ENCODE assay signal across 8 cellular contexts in genomic region chr14:39233680-39234326, GRCh38. TPM values are rescaled to one million over a fixed set of nuclear protein-coding genes. Genes with fewer than 3 reads are reported as not detected.
A peak's percentile ranks its signal among the peaks of the same experiment; 100 is the strongest.
DNase-seq lines count a peak whose midpoint lies in the region; ATAC-seq and TF ChIP-seq lines count a peak whose summit lies in the region.
"Had no signal": no experiment of that assay in that cellular context is flagged by ENCODE, and none has a peak within 500 bp of the region (broad histone marks: within the 10 kb centered on the region; RNA-seq: fewer than 3 reads in every experiment).

A gene with protein sequence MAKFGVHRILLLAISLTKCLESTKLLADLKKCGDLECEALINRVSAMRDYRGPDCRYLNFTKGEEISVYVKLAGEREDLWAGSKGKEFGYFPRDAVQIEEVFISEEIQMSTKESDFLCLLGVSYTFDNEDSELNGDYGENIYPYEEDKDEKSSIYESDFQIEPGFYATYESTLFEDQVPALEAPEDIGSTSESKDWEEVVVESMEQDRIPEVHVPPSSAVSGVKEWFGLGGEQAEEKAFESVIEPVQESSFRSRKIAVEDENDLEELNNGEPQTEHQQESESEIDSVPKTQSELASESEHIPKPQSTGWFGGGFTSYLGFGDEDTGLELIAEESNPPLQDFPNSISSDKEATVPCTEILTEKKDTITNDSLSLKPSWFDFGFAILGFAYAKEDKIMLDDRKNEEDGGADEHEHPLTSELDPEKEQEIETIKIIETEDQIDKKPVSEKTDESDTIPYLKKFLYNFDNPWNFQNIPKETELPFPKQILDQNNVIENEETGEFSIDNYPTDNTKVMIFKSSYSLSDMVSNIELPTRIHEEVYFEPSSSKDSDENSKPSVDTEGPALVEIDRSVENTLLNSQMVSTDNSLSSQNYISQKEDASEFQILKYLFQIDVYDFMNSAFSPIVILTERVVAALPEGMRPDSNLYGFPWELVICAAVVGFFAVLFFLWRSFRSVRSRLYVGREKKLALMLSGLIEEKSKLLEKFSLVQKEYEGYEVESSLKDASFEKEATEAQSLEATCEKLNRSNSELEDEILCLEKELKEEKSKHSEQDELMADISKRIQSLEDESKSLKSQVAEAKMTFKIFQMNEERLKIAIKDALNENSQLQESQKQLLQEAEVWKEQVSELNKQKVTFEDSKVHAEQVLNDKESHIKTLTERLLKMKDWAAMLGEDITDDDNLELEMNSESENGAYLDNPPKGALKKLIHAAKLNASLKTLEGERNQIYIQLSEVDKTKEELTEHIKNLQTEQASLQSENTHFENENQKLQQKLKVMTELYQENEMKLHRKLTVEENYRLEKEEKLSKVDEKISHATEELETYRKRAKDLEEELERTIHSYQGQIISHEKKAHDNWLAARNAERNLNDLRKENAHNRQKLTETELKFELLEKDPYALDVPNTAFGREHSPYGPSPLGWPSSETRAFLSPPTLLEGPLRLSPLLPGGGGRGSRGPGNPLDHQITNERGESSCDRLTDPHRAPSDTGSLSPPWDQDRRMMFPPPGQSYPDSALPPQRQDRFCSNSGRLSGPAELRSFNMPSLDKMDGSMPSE (N-terminal part only) (plus strand): TSS chr14:39233915. CDS start chr14:39234115, 200 bp downstream.

- H3K27ac Mint-ChIP-seq in MCF 10A (ENCODE audit: low read depth, unreplicated experiment) = peak within 1 kb of the TSS; percentile 92

- no peaks in the 10 kb centered on the region for H3K36me3 Mint-ChIP-seq in MCF 10A (ENCODE audit: insufficient read depth, unreplicated experiment)
- H3K36me3 Mint-ChIP-seq: brain had no signal

- H3K36me3 ChIP-seq in left lung (no peaks in the 10 kb centered on the region), testis (ENCODE audit: low read depth, missing control alignments) (no peaks in the 10 kb centered on the region)

- no peaks in the 10 kb centered on the region for H3K9me3 Mint-ChIP-seq in MCF 10A (ENCODE audit: unreplicated experiment)
- H3K9me3 Mint-ChIP-seq: brain had no signal

- no peaks in the 10 kb centered on the region for H3K9me3 ChIP-seq in left lung
- H3K9me3 ChIP-seq in testis = no peaks in the 10 kb centered on the region

- H3K4me3 Mint-ChIP-seq in MCF 10A (ENCODE audit: unreplicated experiment) = peak within 1 kb of the TSS; percentile 7

- TF ChIP-seq POLR2A in testis (IDR thresholded peaks at IDR 0.05) = no peak

- H3K27me3 Mint-ChIP-seq in MCF 10A (ENCODE audit: insufficient read depth, unreplicated experiment) = no peaks in the 10 kb centered on the region
- H3K27me3 Mint-ChIP-seq: brain had no signal

- WGBS in testis, 2 donors = 79 to 82% methylated on average over 7 of the region's 7 CpGs

- H3K27me3 ChIP-seq in left lung (no peaks in the 10 kb centered on the region), testis (no peaks in the 10 kb centered on the region)

- H3K4me3 ChIP-seq in left lung = peak within 1 kb of the TSS; percentile 2 to 13
- no peak within 1 kb of the TSS for H3K4me3 ChIP-seq in testis

- BruUV-seq in MCF 10A (replicated peaks; lab: Mats Ljungman, UMichigan) = no TSS peak

- CTCF ChIA-PET in MCF 10A (lab: Yijun Ruan, JAX) = no interaction called here

- DNase-seq in M059J (ENCODE audit: low read depth) (no peak), MCF 10A (ENCODE audit: unreplicated experiment) (no peak), left lung (no peak), testis (no peak), DMS 273 (lab: John Stamatoyannopoulos, UW; ENCODE audit: unreplicated experiment) (no peak), NCI-H1105 treated with DMSO at 0.1 percent for 48 hours (lab: John Stamatoyannopoulos, UW) (no peak)

- peak within 1 kb of the TSS in 1 of 2 donors; percentile 57 for H3K27ac ChIP-seq in left lung
- no peak within 1 kb of the TSS for H3K27ac ChIP-seq in testis

- ATAC-seq in left lung (peak; percentile 70), HG03439 (IDR thresholded peaks at IDR 0.05; ENCODE audit: unreplicated experiment) (no peak)

- no peak for TF ChIP-seq CTCF in MCF 10A (IDR thresholded peaks at IDR 0.05; ENCODE audit: unreplicated experiment)
- TF ChIP-seq CTCF in left lung (IDR thresholded peaks at IDR 0.05) = no peak
- no peak for TF ChIP-seq CTCF in testis (IDR thresholded peaks at IDR 0.05)

- intact Hi-C loops in MCF 10A (cut with micrococcal nuclease) (loop anchor here (5.0 kb wide), 1 partner anchor 133 kb away; no protein-coding TSS in a partner anchor), left lung (cut with DNase I) (no loop called here), testis (cut with DNase I; ENCODE audit: low total_unique reads) (no loop called here)

- H3K4me1 Mint-ChIP-seq in MCF 10A (ENCODE audit: insufficient read depth, unreplicated experiment) = peaks cover 12% of the 10 kb centered on the region

- H3K4me1 ChIP-seq in left lung (peaks cover 0 to 10% of the 10 kb centered on the region in 2 donors), testis (no peaks in the 10 kb centered on the region)

- POLR2A ChIA-PET in MCF 10A (lab: Yijun Ruan, JAX) = interaction anchor here (1.0 kb wide), 1 partner anchor 31 kb away, joined by 5 read pairs; no protein-coding TSS in a partner anchor

RNA-seq across cellular contexts. Expression of the gene that starts here (rescaled TPM):
- total RNA-seq in M059J (2014; rRNA removed; shearing (Covaris generic)) = 18.0 and 20.1 TPM in 2 replicates
- 63.2 and 72.9 TPM in 2 replicates for total RNA-seq in MCF 10A (2022)
- total RNA-seq in left lung = 10 to 100 TPM; 28.4 to 35.8 TPM
- total RNA-seq in testis = 10 to 100 TPM; 32.3 to 40.8 TPM
- 25.2 TPM for polyA plus RNA-seq in testis (ENCODE audit: insufficient read depth, low read depth, low replicate concordance)

Comparison
In these comparisons a context has a peak if more than half of its experiments do, and no peak if none do; other contexts are left out.
1. H3K4me3 ChIP-seq: peak in left lung (2 of 2); none in testis (0 of 2).